ENCODE assay signal across 14 cellular contexts in the genomic region with DNA sequence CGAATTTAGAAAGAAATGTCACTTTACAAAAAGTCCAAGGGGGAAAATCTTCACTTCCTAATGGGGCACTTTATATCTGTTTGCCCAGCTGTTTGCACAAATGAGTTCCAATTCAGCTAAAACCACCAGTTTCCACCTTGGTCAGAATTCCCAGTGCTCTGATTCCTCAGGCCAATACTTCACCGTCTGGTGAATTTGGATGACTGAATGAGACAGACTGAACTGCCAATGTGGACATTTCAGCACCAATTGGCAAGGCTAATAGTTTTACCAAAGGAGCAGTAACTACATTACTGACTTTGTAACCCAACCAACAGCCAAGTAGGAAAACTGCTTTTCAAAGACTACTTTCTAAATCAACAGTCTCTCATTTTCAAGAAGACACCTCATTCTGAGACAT. TPM values are rescaled to one million over a fixed set of nuclear protein-coding genes. Genes with fewer than 3 reads are reported as not detected.
"Had no signal": no experiment of that assay in that cellular context is flagged by ENCODE, and none has a peak within 500 bp of the region (broad histone marks: within the 10 kb centered on the region; RNA-seq: fewer than 3 reads in every experiment).

No MANE protein-coding gene starts in this region.

- H3K27me3 ChIP-seq: upper lobe of left lung had no signal

- H3K4me3 ChIP-seq: dorsolateral prefrontal cortex, lower lobe of right lung, upper lobe of left lung had no signal

- H3K9me3 ChIP-seq: lower lobe of right lung, upper lobe of left lung had no signal

- H3K27ac ChIP-seq: dorsolateral prefrontal cortex, lower lobe of right lung, upper lobe of left lung had no signal

- H3K4me1 ChIP-seq: lower lobe of right lung, upper lobe of left lung had no signal

- DNase-seq: activated CD4-positive, alpha-beta T cell treated with anti-CD3 and anti-CD28 coated beads for 36 hours; activated CD4-positive, alpha-beta T cell treated with anti-CD3 and anti-CD28 coated beads, Interleukin-2, amount 50 U/mL, for 48 hours; activated gamma-delta T cell treated with Interleukin-2 at 50 U/mL for 16 hours; amniotic stem cell; caudate nucleus; dorsolateral prefrontal cortex; immature natural killer cell; lower lobe of right lung; stimulated activated CD4-positive, alpha-beta T cell treated with anti-CD3 and anti-CD28 coated beads, Interleukin-2, amount 100 ng/mL, for 24 hours; stimulated activated naive CD4-positive, alpha-beta T cell treated with Interleukin-2 at 50 U/mL for 16 hours; substantia nigra; upper lobe of left lung had no signal

- ATAC-seq: activated CD4-positive, alpha-beta T cell treated with anti-CD3 and anti-CD28 coated beads for 36 hours; lower lobe of right lung; WTC11 had no signal

- H3K36me3 ChIP-seq: lower lobe of right lung, upper lobe of left lung had no signal

RNA-seq across cellular contexts. Expression of gene ABI3BP, which starts 51.8 kb away (rescaled TPM):
- total RNA-seq: activated CD4-positive, alpha-beta T cell treated with anti-CD3 and anti-CD28 coated beads for 36 hours; activated T-helper 1 cell treated with anti-CD3 and anti-CD28 coated beads, Interleukin-12 subunit alpha, Interleukin-12 subunit beta, Interleukin-2, Interleukin-4 antibody, amounts not matched to agents 30 ng/mL and 10 ng/mL and 1 ng/mL, durations not matched to agents 14 hours and 24 hours and 36 hours had no signal
- polyA plus RNA-seq: immature natural killer cell had no signal
